14 cellular contexts compared by ENCODE assay signal in the genomic region with DNA sequence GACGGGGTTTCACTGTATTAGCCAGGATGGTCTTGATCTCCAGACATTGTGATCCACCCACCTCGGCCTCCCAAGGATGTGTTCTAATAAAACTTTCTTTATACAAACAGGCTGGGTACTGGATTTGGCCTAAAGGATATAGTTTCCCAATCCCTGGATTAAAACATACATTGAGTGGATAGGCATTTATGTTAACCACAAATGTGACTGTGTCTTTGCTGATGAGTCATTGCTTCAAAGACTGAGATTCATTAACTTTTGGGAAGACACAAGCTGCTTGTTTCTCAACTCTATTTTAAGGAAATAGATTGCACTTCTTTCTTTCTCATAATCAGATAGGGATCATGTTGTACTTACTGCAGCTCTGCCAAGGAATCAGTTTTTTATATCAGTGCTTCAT.
DNase-seq lines count a peak whose midpoint lies in the region; ATAC-seq and TF ChIP-seq lines count a peak whose summit lies in the region.
"Had no signal": no experiment of that assay in that cellular context is flagged by ENCODE, and none has a peak within 500 bp of the region (broad histone marks: within the 10 kb centered on the region; RNA-seq: fewer than 3 reads in every experiment).

No MANE protein-coding gene starts in this region.

- no peak for ATAC-seq in HG02973 (IDR thresholded peaks at IDR 0.05; ENCODE audit: unreplicated experiment)
- ATAC-seq: activated T-cell treated with anti-CD3 and anti-CD28 coated beads, Interleukin-2, amount 50 U/mL, for 72 hours; HepG2 had no signal

- DNase-seq in GM04503 (ENCODE audit: low read depth) (peak; percentile 11), NOMO-1 treated with dmso at 0.1 percent for 144 hours (lab: John Stamatoyannopoulos, UW; ENCODE audit: unreplicated experiment) (peak; percentile 8), choroid plexus epithelial cell (ENCODE audit: low read depth) (peak; percentile 77), renal cortical epithelial cell (ENCODE audit: low read depth) (peak; percentile 90), GM10248 (ENCODE audit: extremely low spot score) (no peak), COLO668 (lab: John Stamatoyannopoulos, UW; ENCODE audit: unreplicated experiment) (no peak), NCI-H128 (lab: John Stamatoyannopoulos, UW; ENCODE audit: unreplicated experiment) (no peak)
- DNase-seq: activated T-cell treated with anti-CD3 and anti-CD28 coated beads, Interleukin-2, amount 50 U/mL, for 72 hours; central memory CD4-positive, alpha-beta T cell; DMS53; NCI-H2171 treated with DMSO at 0.1 percent for 48 hours; Right ventricle myocardium superior had no signal

- H3K4me3 ChIP-seq in choroid plexus epithelial cell (ENCODE audit: low read depth, low read length), result no peak overlapping the region

- POLR2A ChIA-PET in GM10248 (lab: Yijun Ruan, JAX), result no interaction called here

- CTCF ChIA-PET in GM10248 (lab: Yijun Ruan, JAX), result no interaction called here

- TF ChIP-seq CTCF in choroid plexus epithelial cell (conservative IDR thresholded peaks at IDR 0.05; ENCODE audit: low read depth, low read length) (no peak), GM10248 (IDR thresholded peaks at IDR 0.05; ENCODE audit: control extremely low read depth, extremely low read depth, low read depth, missing control alignments) (no peak)

Comparison
In these comparisons a context has a peak if more than half of its experiments do, and no peak if none do; other contexts are left out.
1. DNase-seq: peak in GM04503 (single experiment), NOMO-1 treated with dmso at 0.1 percent for 144 hours (single experiment), choroid plexus epithelial cell (single experiment) and renal cortical epithelial cell (single experiment); none in GM10248 (single experiment), COLO668 (single experiment) and NCI-H128 (single experiment).